ENCODE assay signal across 16 cellular contexts in genomic region chr7:91128574-91129348, GRCh38.
DNase-seq lines count a peak whose midpoint lies in the region; ATAC-seq and TF ChIP-seq lines count a peak whose summit lies in the region.
"Had no signal": no experiment of that assay in that cellular context is flagged by ENCODE, and none has a peak within 500 bp of the region (broad histone marks: within the 10 kb centered on the region; RNA-seq: fewer than 3 reads in every experiment).

No MANE protein-coding gene starts in this region.

- no peak overlapping the region for H4K5ac ChIP-seq in H9 (ENCODE audit: insufficient read length, low read depth, low read length)

- no peaks in the 10 kb centered on the region for H3K79me1 ChIP-seq in H9 (ENCODE audit: insufficient read depth, low read depth, low read length, poor library complexity, severe bottlenecking)

- no peak overlapping the region for H3K56ac ChIP-seq in H9 (ENCODE audit: insufficient read length, low read depth, low read length)

- no peak overlapping the region for H2BK15ac ChIP-seq in H9 (ENCODE audit: low read depth, low read length)

- H3K23ac ChIP-seq in H9 (ENCODE audit: insufficient read length, low read depth, low read length) = no peak overlapping the region

- H3K27ac Mint-ChIP-seq in H9 = no peak overlapping the region; a peak in 1 of 7 replicates
- H3K27ac Mint-ChIP-seq: stimulated activated effector memory CD8-positive, alpha-beta T cell treated with anti-CD3 and anti-CD28 coated beads, Interleukin-12 subunit alpha, Interleukin-12 subunit beta, amount 100 ng/mL, for 72 hours had no signal

- in situ Hi-C loops in HAP-1 (cut with MboI; ENCODE audit: low sequenced_read_pairs) = no loop called here

- H4K8ac ChIP-seq in H9 (replicated peaks; ENCODE audit: insufficient read length, low read depth, low read length) = no peak overlapping the region

- no peak overlapping the region for H3K4ac ChIP-seq in H9 (ENCODE audit: low read depth, low read length)

- no peak overlapping the region for H3K9ac ChIP-seq in H9 (ENCODE audit: extremely low read depth, insufficient read length, low read length)
- H3K9ac ChIP-seq: BLaER1 treated with 17β-estradiol and CSF1 and Interleukin-3, amounts not matched to agents 10 nM and 100 nM had no signal

- no peak overlapping the region for H3K18ac ChIP-seq in H9 (ENCODE audit: insufficient read length, low read depth, low read length)

- H3K4me1 ChIP-seq in HAP-1 = peaks cover 5% of the 10 kb centered on the region; the same call in 1 of the 2 replicates
- H3K4me1 ChIP-seq in H9 (ENCODE audit: insufficient read depth, low read length) = no peaks in the 10 kb centered on the region
- no peaks in the 10 kb centered on the region for H3K4me1 ChIP-seq in uterus

- intact Hi-C loops in sciatic nerve (cut with DNase I) = no loop called here
- intact Hi-C loops in uterus (cut with DNase I; ENCODE audit: low total_unique reads) = no loop called here

- H3K14ac ChIP-seq in H9 (ENCODE audit: insufficient read depth, low read length) = no peak overlapping the region

- H3K79me2 ChIP-seq in H9 (ENCODE audit: insufficient read depth, low read length) = no peaks in the 10 kb centered on the region

- no peak overlapping the region for H3K4me3 Mint-ChIP-seq in H9
- H3K4me3 Mint-ChIP-seq: stimulated activated effector memory CD8-positive, alpha-beta T cell treated with anti-CD3 and anti-CD28 coated beads, Interleukin-12 subunit alpha, Interleukin-12 subunit beta, amount 100 ng/mL, for 72 hours had no signal

- H4K91ac ChIP-seq in H9 (ENCODE audit: insufficient read length, low read depth, low read length) = no peak overlapping the region

- no peak for TF ChIP-seq CTCF in H9 (conservative IDR thresholded peaks at IDR 0.05)
- no peak for TF ChIP-seq CTCF in uterus (IDR thresholded peaks at IDR 0.05)

- WGBS in H9 (ENCODE audit: extremely low coverage, insufficient read length, low lambda C conversion rate) = no CpG with 5 or more reads among the region's 6 CpGs

- no peaks in the 10 kb centered on the region for H3K9me3 ChIP-seq in HAP-1
- no peaks in the 10 kb centered on the region for H3K9me3 ChIP-seq in H9 (ENCODE audit: control insufficient read depth, low read depth, low read length)
- no peaks in the 10 kb centered on the region for H3K9me3 ChIP-seq in uterus
- H3K9me3 ChIP-seq: BLaER1 treated with 17β-estradiol and CSF1 and Interleukin-3, amounts not matched to agents 10 nM and 100 nM; neutrophil had no signal

- H3K4me3 ChIP-seq in HAP-1 (no peak overlapping the region), uterus (no peak overlapping the region)
- H3K4me3 ChIP-seq: BLaER1 treated with 17β-estradiol and CSF1 and Interleukin-3, amounts not matched to agents 10 nM and 100 nM; SK-N-MC had no signal

- H2BK120ac ChIP-seq in H9 (ENCODE audit: low read depth, low read length, poor library complexity, severe bottlenecking) = no peak overlapping the region

- no peaks in the 10 kb centered on the region for H3K27me3 ChIP-seq in HAP-1 (ENCODE audit: low read depth)
- H3K27me3 ChIP-seq in H9 (ENCODE audit: insufficient read depth, low read length) = no peaks in the 10 kb centered on the region
- H3K27me3 ChIP-seq in uterus = no peaks in the 10 kb centered on the region
- H3K27me3 ChIP-seq: BLaER1 treated with 17β-estradiol and CSF1 and Interleukin-3, amounts not matched to agents 10 nM and 100 nM; neutrophil had no signal

- H3K27ac ChIP-seq in H9 (ENCODE audit: insufficient read length, low read depth, low read length) (no peak overlapping the region), uterus (no peak overlapping the region)
- H3K27ac ChIP-seq: BLaER1 treated with 17β-estradiol and CSF1 and Interleukin-3, amounts not matched to agents 10 nM and 100 nM; neutrophil; SK-N-MC had no signal

- no peak overlapping the region for H3T11ph ChIP-seq in H9 (ENCODE audit: low read length)

- no peak overlapping the region for H2AK5ac ChIP-seq in H9 (ENCODE audit: insufficient read length, low read length)

- TF ChIP-seq POLR2A in uterus (IDR thresholded peaks at IDR 0.05) = no peak

- no peaks in the 10 kb centered on the region for H3K23me2 ChIP-seq in H9 (ENCODE audit: insufficient read length, low read depth, low read length, poor library complexity, severe bottlenecking)

- no peaks in the 10 kb centered on the region for H4K20me1 ChIP-seq in H9 (ENCODE audit: control insufficient read depth, insufficient read depth, insufficient read length)
- H4K20me1 ChIP-seq: BLaER1 treated with 17β-estradiol and CSF1 and Interleukin-3, amounts not matched to agents 10 nM and 100 nM had no signal

- H3K9me3 Mint-ChIP-seq in H9 = no peaks in the 10 kb centered on the region; a peak in 1 of 5 replicates

- no peaks in the 10 kb centered on the region for H3K27me3 Mint-ChIP-seq in H9 (ENCODE audit: low read depth)

- no peak overlapping the region for H3K4me2 ChIP-seq in H9 (ENCODE audit: insufficient read depth, insufficient read length, low read length)

- H3K36me3 ChIP-seq in HAP-1 (replicated peaks) = no peaks in the 10 kb centered on the region
- no peaks in the 10 kb centered on the region for H3K36me3 ChIP-seq in uterus
- H3K36me3 ChIP-seq: neutrophil had no signal

- no peak overlapping the region for H2BK5ac ChIP-seq in H9 (ENCODE audit: insufficient read length, low read length)

- no peak overlapping the region for H2BK20ac ChIP-seq in H9 (ENCODE audit: low read depth, low read length, poor library complexity, severe bottlenecking)

- H3K36me3 Mint-ChIP-seq in H9 (ENCODE audit: insufficient read depth in 1 of 3, low read depth in 3 of 3) = no peaks in the 10 kb centered on the region
- H3K36me3 Mint-ChIP-seq: stimulated activated effector memory CD8-positive, alpha-beta T cell treated with anti-CD3 and anti-CD28 coated beads, Interleukin-12 subunit alpha, Interleukin-12 subunit beta, amount 100 ng/mL, for 72 hours had no signal

- no peak overlapping the region for H2BK12ac ChIP-seq in H9 (ENCODE audit: insufficient read length, low read depth, low read length)

- H3K4me1 Mint-ChIP-seq in H9 = peaks cover 18 to 20% of the 10 kb centered on the region in 2 experiments
- H3K4me1 Mint-ChIP-seq: stimulated activated effector memory CD8-positive, alpha-beta T cell treated with anti-CD3 and anti-CD28 coated beads, Interleukin-12 subunit alpha, Interleukin-12 subunit beta, amount 100 ng/mL, for 72 hours had no signal

- no peak overlapping the region for H2AFZ ChIP-seq in H9 (ENCODE audit: low read length)

- peak; percentile 84 for ATAC-seq in sciatic nerve
- no peak for ATAC-seq in HG02763 (IDR thresholded peaks at IDR 0.05; ENCODE audit: unreplicated experiment)
- ATAC-seq: stimulated activated effector memory CD8-positive, alpha-beta T cell treated with anti-CD3 and anti-CD28 coated beads, Interleukin-12 subunit alpha, Interleukin-12 subunit beta, amount 100 ng/mL, for 72 hours had no signal

- DNase-seq in HAP-1 (ENCODE audit: low spot score in 2 of 2) = peak; percentile 6 to 26
- DNase-seq in astrocyte of the hippocampus (ENCODE audit: low read depth, low spot score) = peak; percentile 22
- DNase-seq in iPS-NIHi11 (ENCODE audit: low spot score) = peak; percentile 9
- no peak for DNase-seq in sciatic nerve (ENCODE audit: low spot score)
- no peak for DNase-seq in H9
- DNase-seq in SK-N-DZ (ENCODE audit: low spot score) = no peak
- no peak for DNase-seq in uterus
- DNase-seq: activated CD4-positive, alpha-beta T cell treated with anti-CD3 and anti-CD28 coated beads, Interleukin-2, amount 50 U/mL, for 48 hours; activated T-cell treated with anti-CD3 and anti-CD28 coated beads, Interleukin-2, amount 50 U/mL, for 48 hours; DMS79 treated with DMSO at 0.1 percent for 48 hours; hypothalamus had no signal

Comparison
In these comparisons a context has a peak if more than half of its experiments do, and no peak if none do; other contexts are left out.
1. DNase-seq: peak in HAP-1 (2 of 2), astrocyte of the hippocampus (single experiment) and iPS-NIHi11 (single experiment); none in sciatic nerve (single experiment), H9 (single experiment), SK-N-DZ (single experiment) and uterus (0 of 2).